Comparison of ENCODE assay signal across 8 cellular contexts in genomic region chr21:42424848-42425602, GRCh38. TPM values are rescaled to one million over a fixed set of nuclear protein-coding genes. Genes with fewer than 3 reads are reported as not detected.
A peak's percentile ranks its signal among the peaks of the same experiment; 100 is the strongest.
DNase-seq lines count a peak whose midpoint lies in the region; ATAC-seq and TF ChIP-seq lines count a peak whose summit lies in the region.

No MANE protein-coding gene starts in this region.

- no peaks in the 10 kb centered on the region for H3K27me3 Mint-ChIP-seq in activated naive CD4-positive, alpha-beta T cell treated with anti-CD3 and anti-CD28 coated beads, Interleukin-2, amount 50 U/mL, for 24 hours

- H3K27ac Mint-ChIP-seq in activated naive CD4-positive, alpha-beta T cell treated with anti-CD3 and anti-CD28 coated beads, Interleukin-2, amount 50 U/mL, for 24 hours = peak overlapping the region; percentile 90

- H3K4me3 ChIP-seq in dorsolateral prefrontal cortex = no peak overlapping the region

- H3K27me3 ChIP-seq in dorsolateral prefrontal cortex = peaks cover 0 to 23% (median 0%) of the 10 kb centered on the region in 45 donors

- ATAC-seq in GM21447 (IDR thresholded peaks at IDR 0.05; ENCODE audit: unreplicated experiment) (peak; percentile 51), HG03342 (IDR thresholded peaks at IDR 0.05; ENCODE audit: unreplicated experiment) (no peak)

- intact Hi-C loops in dorsolateral prefrontal cortex (cut with DNase I) = no loop called here

- no peak overlapping the region for H3K27ac ChIP-seq in dorsolateral prefrontal cortex

- TF ChIP-seq CTCF in dorsolateral prefrontal cortex (IDR thresholded peaks at IDR 0.05 in 54 of 56, conservative IDR thresholded peaks at IDR 0.05 in 2 of 56; ENCODE audit: low read depth in 1 of 56, partially characterized antibody in 56 of 56) = no peak

- no peaks in the 10 kb centered on the region for H3K9me3 Mint-ChIP-seq in activated naive CD4-positive, alpha-beta T cell treated with anti-CD3 and anti-CD28 coated beads, Interleukin-2, amount 50 U/mL, for 24 hours

- H3K36me3 Mint-ChIP-seq in activated naive CD4-positive, alpha-beta T cell treated with anti-CD3 and anti-CD28 coated beads, Interleukin-2, amount 50 U/mL, for 24 hours = peaks cover 27% of the 10 kb centered on the region

- POLR2A ChIA-PET in HEK293T (lab: Yijun Ruan, JAX) = no interaction called here

- CTCF ChIA-PET in HEK293T (lab: Yijun Ruan, JAX) = no interaction called here

- H3K4me3 Mint-ChIP-seq in activated naive CD4-positive, alpha-beta T cell treated with anti-CD3 and anti-CD28 coated beads, Interleukin-2, amount 50 U/mL, for 24 hours = peak overlapping the region; percentile 71

- peaks cover 78% of the 10 kb centered on the region for H3K4me1 Mint-ChIP-seq in activated naive CD4-positive, alpha-beta T cell treated with anti-CD3 and anti-CD28 coated beads, Interleukin-2, amount 50 U/mL, for 24 hours

- DNase-seq in T-helper 22 cell (ENCODE audit: low read depth) = peak; percentile 78
- DNase-seq in stimulated activated CD8-positive, alpha-beta memory T cell treated with anti-CD3 and anti-CD28 coated beads, Interleukin-4, amount 100 ng/mL, for 1 hour (ENCODE audit: low read depth in 2 of 2, low spot score in 1 of 2) = peak; percentile 26 to 65
- DNase-seq in dorsolateral prefrontal cortex = no peak
- no peak for DNase-seq in HEK293T (ENCODE audit: extremely low spot score)
- DNase-seq in NOMO-1 (lab: John Stamatoyannopoulos, UW; ENCODE audit: unreplicated experiment in 2 of 2) = no peak

TF ChIP-seq in HEK293T, 16 proteins besides CTCF, POLR2A, EP300 and RAD21:
- no peak for TF ChIP-seq L3MBTL2 (conservative IDR thresholded peaks at IDR 0.05)
- TF ChIP-seq ARNT (IDR thresholded peaks at IDR 0.05) = no peak
- no peak for TF ChIP-seq ELF4 (IDR thresholded peaks at IDR 0.05)
- no peak for TF ChIP-seq CTBP1 (IDR thresholded peaks at IDR 0.05; ENCODE audit: borderline replicate concordance)
- no peak for TF ChIP-seq FOXA1 (IDR thresholded peaks at IDR 0.05)
- TF ChIP-seq SUZ12 (IDR thresholded peaks at IDR 0.05) = no peak
- no peak for TF ChIP-seq HDGF (IDR thresholded peaks at IDR 0.05; ENCODE audit: borderline replicate concordance)
- TF ChIP-seq FOXK2 (IDR thresholded peaks at IDR 0.05) = no peak
- no peak for TF ChIP-seq TARDBP (IDR thresholded peaks at IDR 0.05)
- no peak for TF ChIP-seq NFRKB (IDR thresholded peaks at IDR 0.05)
- TF ChIP-seq LEF1 (IDR thresholded peaks at IDR 0.05; ENCODE audit: borderline replicate concordance) = no peak
- no peak for TF ChIP-seq PKNOX1 (IDR thresholded peaks at IDR 0.05)
- TF ChIP-seq BHLHE40 (IDR thresholded peaks at IDR 0.05; ENCODE audit: borderline replicate concordance) = no peak
- TF ChIP-seq SP1 (IDR thresholded peaks at IDR 0.05) = no peak
- no peak for TF ChIP-seq ZNF384 (IDR thresholded peaks at IDR 0.05)
- TF ChIP-seq FOXM1 (IDR thresholded peaks at IDR 0.05; ENCODE audit: borderline replicate concordance) = no peak

RNA-seq across cellular contexts. Expression of gene UBASH3A, which starts 21.3 kb away (rescaled TPM):
- 1 to 10 TPM in 2 of 120 experiments, under 1 TPM in 6, not detected in 112; 0.21 to 1.4 (median 0.60) TPM for total RNA-seq in dorsolateral prefrontal cortex

RNA-seq across cellular contexts. Expression of gene TMPRSS3, which starts 29.2 kb away (rescaled TPM):
- 10 to 100 TPM in 2 of 120 experiments, 1 to 10 TPM in 107, under 1 TPM in 10, not detected in 1; 0.39 to 14.8 (median 2.8) TPM for total RNA-seq in dorsolateral prefrontal cortex

RNA-seq across cellular contexts. Expression of gene TFF1, which starts 58.7 kb away (rescaled TPM):
- total RNA-seq in dorsolateral prefrontal cortex = not detected

Comparison
In these comparisons a context has a peak if more than half of its experiments do, and no peak if none do; other contexts are left out.
1. DNase-seq: peak in T-helper 22 cell (single experiment) and stimulated activated CD8-positive, alpha-beta memory T cell treated with anti-CD3 and anti-CD28 coated beads, Interleukin-4, amount 100 ng/mL, for 1 hour (2 of 2); none in dorsolateral prefrontal cortex (0 of 10), HEK293T (single experiment) and NOMO-1 (0 of 2).